Comparison of ENCODE assay signal across 8 cellular contexts in genomic region chr5:132227485-132228240, GRCh38. TPM values are rescaled to one million over a fixed set of nuclear protein-coding genes. Genes with fewer than 3 reads are reported as not detected.
DNase-seq lines count a peak whose midpoint lies in the region; ATAC-seq and TF ChIP-seq lines count a peak whose summit lies in the region.

Gene P4HA2, minus strand, starts transcription at chr5:132227853. Its CDS starts 9,227 bp downstream, at chr5:132218626.

- DNase-seq in COLO829 (ENCODE audit: low spot score): peak; percentile 36
- DNase-seq in PC-3: peak; percentile 79
- peak; percentile 61 for DNase-seq in activated naive CD8-positive, alpha-beta T cell treated with anti-CD3 and anti-CD28 coated beads for 36 hours
- DNase-seq in glomerular visceral epithelial cell (ENCODE audit: extremely low spot score): peak; percentile 86
- peak; percentile 84 for DNase-seq in type B pancreatic cell (ENCODE audit: extremely low spot score, unreplicated experiment)

- H3K9ac ChIP-seq in PC-3 (ENCODE audit: low read length): peak within 1 kb of the TSS; percentile 59

- TF ChIP-seq CTCF in PC-3 (conservative IDR thresholded peaks at IDR 0.05; ENCODE audit: low read depth, low read length) (0 out of 2 replicates have a peak, but pooled peaks have one; percentile 16), type B pancreatic cell (conservative IDR thresholded peaks at IDR 0.05) (peak; percentile 43)

- peak; percentile 91 for ATAC-seq in GM19372 (IDR thresholded peaks at IDR 0.05; ENCODE audit: low read depth, unreplicated experiment)
- peak; percentile 91 for ATAC-seq in HG03442 (IDR thresholded peaks at IDR 0.05; ENCODE audit: unreplicated experiment)
- peak; percentile 92 for ATAC-seq in PC-3

- peaks cover 9% of the 10 kb centered on the region for H3K4me1 Mint-ChIP-seq in activated naive CD8-positive, alpha-beta T cell treated with anti-CD3 and anti-CD28 coated beads for 36 hours
- peaks cover 23% of the 10 kb centered on the region for H3K4me1 Mint-ChIP-seq in type B pancreatic cell (ENCODE audit: unreplicated experiment)

- H3K4me3 ChIP-seq in PC-3 (ENCODE audit: low read length): peak within 1 kb of the TSS; percentile 69
- peak within 1 kb of the TSS; percentile 54 for H3K4me3 ChIP-seq in neuron (ENCODE audit: low read length)

- CTCF ChIA-PET in PC-3 (lab: Charles Lee): interaction anchor here (1.1 to 1.3 kb wide), 2 partner anchors 10 to 12 kb away, joined by 3 read pairs; no protein-coding TSS in a partner anchor

- H2AFZ ChIP-seq in PC-3 (ENCODE audit: low read length): peak within 1 kb of the TSS; percentile 81
- peak within 1 kb of the TSS; percentile 100 for H2AFZ ChIP-seq in neuron (ENCODE audit: low read depth, low read length)

- H3K4me1 ChIP-seq in PC-3 (ENCODE audit: insufficient read depth, low read length) (peaks cover 20% of the 10 kb centered on the region), neuron (ENCODE audit: insufficient read depth, low read length) (peaks cover 6% of the 10 kb centered on the region)

- no peaks in the 10 kb centered on the region for H3K9me2 ChIP-seq in PC-3 (replicated peaks; ENCODE audit: low read length)

- H3K27me3 Mint-ChIP-seq in activated naive CD8-positive, alpha-beta T cell treated with anti-CD3 and anti-CD28 coated beads for 36 hours: peaks cover 48% of the 10 kb centered on the region
- H3K27me3 Mint-ChIP-seq in type B pancreatic cell: peaks cover 11% of the 10 kb centered on the region

- no peaks in the 10 kb centered on the region for H4K20me1 ChIP-seq in PC-3 (ENCODE audit: low read length)

- no peaks in the 10 kb centered on the region for H3F3A ChIP-seq in PC-3 (ENCODE audit: low read length, unreplicated experiment)

- peaks cover 4% of the 10 kb centered on the region for H3K36me3 Mint-ChIP-seq in activated naive CD8-positive, alpha-beta T cell treated with anti-CD3 and anti-CD28 coated beads for 36 hours
- H3K36me3 Mint-ChIP-seq in type B pancreatic cell: no peaks in the 10 kb centered on the region

- intact Hi-C loops in PC-3 (cut with micrococcal nuclease): loop anchor here (5.0 kb wide), 1 partner anchor 65 kb away; the partner anchor contains the start of gene SLC22A4

- peaks cover 44% of the 10 kb centered on the region for H3K79me2 ChIP-seq in PC-3 (ENCODE audit: low read length)

- H3K27me3 ChIP-seq in PC-3 (ENCODE audit: low read length) (no peaks in the 10 kb centered on the region), neuron (ENCODE audit: insufficient read depth, low read length) (peaks cover 44% of the 10 kb centered on the region)

- peak within 1 kb of the TSS; percentile 87 for H3K4me2 ChIP-seq in PC-3 (ENCODE audit: low read length)

- H3K36me3 ChIP-seq in PC-3 (ENCODE audit: low read depth, low read length) (no peaks in the 10 kb centered on the region), neuron (ENCODE audit: insufficient read depth, low read length) (no peaks in the 10 kb centered on the region)

- no peak within 1 kb of the TSS for H3K27ac Mint-ChIP-seq in activated naive CD8-positive, alpha-beta T cell treated with anti-CD3 and anti-CD28 coated beads for 36 hours
- H3K27ac Mint-ChIP-seq in type B pancreatic cell: peak within 1 kb of the TSS; percentile 18

- POLR2A ChIA-PET in PC-3 (lab: Charles Lee; ENCODE audit: unreplicated experiment): interaction anchor here (0.7 kb wide), 2 partner anchors 37 to 134 kb away, joined by 3 to 5 read pairs; no protein-coding TSS in a partner anchor

- H3K9me3 ChIP-seq in PC-3 (ENCODE audit: low read length) (no peaks in the 10 kb centered on the region), neuron (ENCODE audit: low read length) (no peaks in the 10 kb centered on the region)

- no peaks in the 10 kb centered on the region for H3K9me3 Mint-ChIP-seq in activated naive CD8-positive, alpha-beta T cell treated with anti-CD3 and anti-CD28 coated beads for 36 hours
- H3K9me3 Mint-ChIP-seq in type B pancreatic cell: peaks cover 4% of the 10 kb centered on the region

- H3K4me3 Mint-ChIP-seq in activated naive CD8-positive, alpha-beta T cell treated with anti-CD3 and anti-CD28 coated beads for 36 hours: peak within 1 kb of the TSS; percentile 58
- peak within 1 kb of the TSS; percentile 86 for H3K4me3 Mint-ChIP-seq in type B pancreatic cell

- BruUV-seq in PC-3 (replicated peaks; lab: Mats Ljungman, UMichigan): no TSS peak

- peak within 1 kb of the TSS; percentile 30 for H3K27ac ChIP-seq in PC-3 (ENCODE audit: low read length)

RNA-seq across cellular contexts. Expression of gene P4HA2, which starts in this region (rescaled TPM):
- total RNA-seq in PC-3 (2014; rRNA removed): 38.7 and 43.6 TPM in 2 replicates
- 1 to 10 TPM; 8.1 to 8.7 TPM for total RNA-seq in activated naive CD8-positive, alpha-beta T cell treated with anti-CD3 and anti-CD28 coated beads for 36 hours
- 38.5 and 56.3 TPM in 2 replicates for total RNA-seq in type B pancreatic cell (ENCODE audit: low replicate concordance)

Comparison
In these comparisons a context has a peak if more than half of its experiments do, and no peak if none do; other contexts are left out.
1. Peak in every context shown above with its lines: DNase-seq, ATAC-seq, H3K4me3 ChIP-seq and H3K27ac ChIP-seq.
2. DNase-seq: peak in every context shown above with its lines; median percentile 86 in glomerular visceral epithelial cell; 84 in type B pancreatic cell; 79 in PC-3; 61 in activated naive CD8-positive, alpha-beta T cell treated with anti-CD3 and anti-CD28 coated beads for 36 hours; 36 in COLO829.